Comparison of ENCODE assay signal across 8 cellular contexts in the genomic region with DNA sequence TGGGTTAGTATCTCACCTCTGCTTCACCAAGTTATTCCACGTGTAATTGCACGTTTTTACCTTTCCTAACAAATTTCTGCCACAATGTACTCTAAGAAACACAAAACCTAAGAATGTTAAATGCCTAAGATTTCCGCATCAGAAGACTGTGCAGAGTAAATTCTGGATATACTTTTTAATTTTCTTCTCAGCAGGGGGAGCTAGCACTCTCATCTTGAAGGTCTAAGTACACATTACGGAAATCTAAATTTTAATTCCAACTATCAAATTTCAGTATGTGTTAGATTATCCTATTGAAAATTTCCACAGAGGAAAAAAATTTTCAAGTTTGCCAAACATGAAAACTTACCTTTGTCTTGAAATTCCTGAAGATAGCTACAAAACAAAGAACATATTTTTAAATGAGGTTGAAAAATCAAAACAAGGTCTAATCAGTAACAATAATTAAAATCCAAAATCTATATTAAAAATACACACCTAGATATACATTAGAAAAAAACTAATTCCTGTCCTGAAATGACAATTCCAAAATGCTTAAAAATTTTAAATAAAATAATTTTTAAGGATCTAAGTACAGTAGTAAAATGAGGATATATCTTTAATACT. TPM values are rescaled to one million over a fixed set of nuclear protein-coding genes. Genes with fewer than 3 reads are reported as not detected.
DNase-seq lines count a peak whose midpoint lies in the region; ATAC-seq and TF ChIP-seq lines count a peak whose summit lies in the region.

No MANE protein-coding gene starts in this region.

- peaks cover 3% of the 10 kb centered on the region for H3K36me3 Mint-ChIP-seq in chondrocyte (ENCODE audit: low read depth)

- TF ChIP-seq POLR2A in GM18505 (IDR thresholded peaks at IDR 0.05; ENCODE audit: borderline replicate concordance, extremely low read depth, insufficient read depth, insufficient read length) = no peak

- DNase-seq in SIG-M5 treated with dmso at 0.1 percent for 504 hours (lab: John Stamatoyannopoulos, UW; ENCODE audit: unreplicated experiment) = peak; percentile 35
- no peak for DNase-seq in SIG-M5 (lab: John Stamatoyannopoulos, UW)
- peak; percentile 65 for DNase-seq in NCI-H460 (ENCODE audit: extremely low read depth, low read depth)
- DNase-seq in chondrocyte (ENCODE audit: low spot score) = no peak
- peak; percentile 13 for DNase-seq in midbrain (lab: John Stamatoyannopoulos, UW)

- ATAC-seq in GM21423 (IDR thresholded peaks at IDR 0.05; ENCODE audit: unreplicated experiment) (no peak), HG03196 (IDR thresholded peaks at IDR 0.05; ENCODE audit: unreplicated experiment) (no peak), GM18505 (IDR thresholded peaks at IDR 0.05; ENCODE audit: unreplicated experiment) (no peak)

- H3K4me3 Mint-ChIP-seq in chondrocyte (ENCODE audit: unreplicated experiment) = no peak overlapping the region

- peaks cover 6% of the 10 kb centered on the region for H3K4me1 Mint-ChIP-seq in chondrocyte (ENCODE audit: low read depth)

- H3K27ac Mint-ChIP-seq in chondrocyte (ENCODE audit: unreplicated experiment) = no peak overlapping the region

- H3K27me3 Mint-ChIP-seq in chondrocyte (ENCODE audit: low read depth) = peaks cover 43% of the 10 kb centered on the region

- peak; percentile 84 for TF ChIP-seq CTCF in chondrocyte (IDR thresholded peaks at IDR 0.05)

- no peaks in the 10 kb centered on the region for H3K9me3 Mint-ChIP-seq in chondrocyte (ENCODE audit: low read depth)

RNA-seq across cellular contexts. Expression of gene SKAP2, which starts 10.5 kb away (rescaled TPM):
- total RNA-seq in NCI-H460 (2014; rRNA removed; shearing (Covaris generic)) = 52.1 and 54.7 TPM in 2 replicates
- 12.2 and 17.0 TPM in 2 replicates for polyA plus RNA-seq in NCI-H460 (2014; cell fraction: nucleus; rRNA removed)
- 4.8 to 10.1 TPM (median 5.8 TPM) in 3 replicates for total RNA-seq in chondrocyte

Comparison
In these comparisons a context has a peak if more than half of its experiments do, and no peak if none do; other contexts are left out.
1. DNase-seq: peak in SIG-M5 treated with dmso at 0.1 percent for 504 hours (single experiment), NCI-H460 (single experiment) and midbrain (single experiment); none in SIG-M5 (single experiment) and chondrocyte (single experiment).